ENCODE assay signal across 1 cellular context in the genomic region with DNA sequence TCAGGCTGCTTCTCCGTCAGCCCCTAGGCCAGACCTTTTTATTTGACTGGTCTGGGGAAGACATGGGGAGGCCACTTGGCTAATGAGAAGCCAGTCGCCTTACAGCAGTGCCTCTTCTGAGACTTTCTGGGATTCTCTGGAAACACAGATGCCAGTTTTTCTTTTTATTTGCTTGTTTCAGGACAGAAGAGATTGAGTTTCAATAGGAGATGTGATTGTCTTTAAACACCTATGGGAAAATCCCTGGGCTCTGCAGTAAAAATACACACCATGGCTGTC.
TF ChIP-seq lines count a peak whose summit lies in the region.

No MANE protein-coding gene starts in this region.

TF ChIP-seq in GM23338, 12 proteins besides CTCF, POLR2A, EP300 and RAD21 (continued from another document):
- TF ChIP-seq, protein P1, sequence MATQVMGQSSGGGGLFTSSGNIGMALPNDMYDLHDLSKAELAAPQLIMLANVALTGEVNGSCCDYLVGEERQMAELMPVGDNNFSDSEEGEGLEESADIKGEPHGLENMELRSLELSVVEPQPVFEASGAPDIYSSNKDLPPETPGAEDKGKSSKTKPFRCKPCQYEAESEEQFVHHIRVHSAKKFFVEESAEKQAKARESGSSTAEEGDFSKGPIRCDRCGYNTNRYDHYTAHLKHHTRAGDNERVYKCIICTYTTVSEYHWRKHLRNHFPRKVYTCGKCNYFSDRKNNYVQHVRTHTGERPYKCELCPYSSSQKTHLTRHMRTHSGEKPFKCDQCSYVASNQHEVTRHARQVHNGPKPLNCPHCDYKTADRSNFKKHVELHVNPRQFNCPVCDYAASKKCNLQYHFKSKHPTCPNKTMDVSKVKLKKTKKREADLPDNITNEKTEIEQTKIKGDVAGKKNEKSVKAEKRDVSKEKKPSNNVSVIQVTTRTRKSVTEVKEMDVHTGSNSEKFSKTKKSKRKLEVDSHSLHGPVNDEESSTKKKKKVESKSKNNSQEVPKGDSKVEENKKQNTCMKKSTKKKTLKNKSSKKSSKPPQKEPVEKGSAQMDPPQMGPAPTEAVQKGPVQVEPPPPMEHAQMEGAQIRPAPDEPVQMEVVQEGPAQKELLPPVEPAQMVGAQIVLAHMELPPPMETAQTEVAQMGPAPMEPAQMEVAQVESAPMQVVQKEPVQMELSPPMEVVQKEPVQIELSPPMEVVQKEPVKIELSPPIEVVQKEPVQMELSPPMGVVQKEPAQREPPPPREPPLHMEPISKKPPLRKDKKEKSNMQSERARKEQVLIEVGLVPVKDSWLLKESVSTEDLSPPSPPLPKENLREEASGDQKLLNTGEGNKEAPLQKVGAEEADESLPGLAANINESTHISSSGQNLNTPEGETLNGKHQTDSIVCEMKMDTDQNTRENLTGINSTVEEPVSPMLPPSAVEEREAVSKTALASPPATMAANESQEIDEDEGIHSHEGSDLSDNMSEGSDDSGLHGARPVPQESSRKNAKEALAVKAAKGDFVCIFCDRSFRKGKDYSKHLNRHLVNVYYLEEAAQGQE (IDR thresholded peaks at IDR 0.05; ENCODE audit: unreplicated experiment) = no peak
- no peak for TF ChIP-seq EZH2phosphoT487 (IDR thresholded peaks at IDR 0.05; ENCODE audit: unreplicated experiment)
- TF ChIP-seq JUNB (IDR thresholded peaks at IDR 0.05; ENCODE audit: unreplicated experiment) = no peak
- no peak for TF ChIP-seq EZH2 (IDR thresholded peaks at IDR 0.05; ENCODE audit: low read depth, unreplicated experiment)
TF ChIP-seq in GM23338: peak in this region for 0.
